ENCODE assay signal across 20 cellular contexts in the genomic region with DNA sequence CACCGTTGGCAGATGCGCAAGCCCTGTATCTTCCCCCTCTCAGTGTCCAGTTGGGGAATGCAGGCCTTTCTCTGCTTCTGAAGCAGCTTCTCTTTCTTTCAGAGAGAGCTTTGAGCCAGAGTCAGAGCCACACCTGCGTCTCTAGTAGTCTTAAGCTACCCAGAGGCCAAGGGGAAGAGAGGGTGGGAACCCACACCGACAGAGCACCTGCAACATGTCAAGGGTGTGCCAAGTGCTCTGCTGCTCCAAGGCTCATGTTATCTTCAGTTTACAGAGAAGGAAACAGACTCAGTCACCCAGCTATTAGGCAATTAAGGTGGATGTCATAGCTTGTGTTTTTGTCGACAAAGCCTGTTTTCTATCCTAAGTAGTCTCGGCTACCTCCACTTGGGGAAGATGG. TPM values are rescaled to one million over a fixed set of nuclear protein-coding genes. Genes with fewer than 3 reads are reported as not detected.
DNase-seq lines count a peak whose midpoint lies in the region; ATAC-seq and TF ChIP-seq lines count a peak whose summit lies in the region.
"Had no signal": no experiment of that assay in that cellular context is flagged by ENCODE, and none has a peak within 500 bp of the region (broad histone marks: within the 10 kb centered on the region; RNA-seq: fewer than 3 reads in every experiment).

No MANE protein-coding gene starts in this region.

- CTCF ChIA-PET in activated CD4-positive, alpha-beta T cell treated with anti-CD3 and anti-CD28 coated beads for 36 hours (lab: Charles Lee): interaction anchor here (0.6 to 2.0 kb wide), 8 partner anchors 15 to 219 kb away, joined by 3 to 7 read pairs (median 4); partner anchors contain the start of gene MAEA

- no peak for TF ChIP-seq CTCF in smooth muscle cell (IDR thresholded peaks at IDR 0.05; ENCODE audit: borderline replicate concordance, insufficient read depth, poor library complexity, severe bottlenecking)

- peak overlapping the region; percentile 23 for H3K27ac Mint-ChIP-seq in activated CD4-positive, alpha-beta T cell treated with anti-CD3 and anti-CD28 coated beads for 36 hours
- H3K27ac Mint-ChIP-seq in natural killer cell treated with Interleukin-12 subunit alpha and Interleukin-12 subunit beta and Interleukin-15 and Interleukin-18, amount 100 ng/mL, for 72 hours: peak overlapping the region in 1 of 2 donors; percentile 75
- H3K27ac Mint-ChIP-seq: activated B cell treated with CpG ODN at 0.5 μM for 24 hours; activated naive CD4-positive, alpha-beta T cell treated with anti-CD3 and anti-CD28 coated beads for 36 hours had no signal

- no peaks in the 10 kb centered on the region for H4K20me1 ChIP-seq in smooth muscle cell (ENCODE audit: low read depth)

- no peak for DNase-seq in activated CD4-positive, alpha-beta T cell treated with anti-CD3 and anti-CD28 coated beads for 36 hours
- DNase-seq in activated CD4-positive, alpha-beta T cell treated with anti-CD3 and anti-CD28 coated beads for 48 hours: no peak
- DNase-seq in Jurkat, Clone E6-1 (ENCODE audit: low read depth, low spot score): peak; percentile 78
- DNase-seq in natural killer cell treated with Interleukin-12 subunit alpha and Interleukin-12 subunit beta and Interleukin-15 and Interleukin-18, amount 100 ng/mL, for 72 hours (ENCODE audit: low spot score): no peak
- no peak for DNase-seq in smooth muscle cell (lab: John Stamatoyannopoulos, UW; ENCODE audit: unreplicated experiment)
- no peak for DNase-seq in foreskin melanocyte
- DNase-seq: activated B cell treated with CpG ODN at 0.5 μM for 24 hours; activated CD8-positive, alpha-beta memory T cell treated with anti-CD3 and anti-CD28 coated beads, Interleukin-2, amount 50 U/mL, for 4 hours; activated naive CD4-positive, alpha-beta T cell treated with anti-CD3 and anti-CD28 coated beads for 36 hours; KG1; left cardiac atrium; NCI-H1436 treated with DMSO at 0.1 percent for 48 hours; NCI-H345; PC-3; stimulated activated CD4-positive, alpha-beta T cell treated with anti-CD3 and anti-CD28 coated beads, Interleukin-12 subunit alpha, Interleukin-12 subunit beta, amount 100 ng/mL, for 4 hours; stimulated activated naive CD4-positive, alpha-beta T cell treated with Interleukin-2 at 50 U/mL for 16 hours; uterus had no signal

- peaks cover 15% of the 10 kb centered on the region for H3K27me3 ChIP-seq in smooth muscle cell (ENCODE audit: low read depth)
- H3K27me3 ChIP-seq: breast epithelium, uterus had no signal

- no peak overlapping the region for H3K4me3 Mint-ChIP-seq in activated CD4-positive, alpha-beta T cell treated with anti-CD3 and anti-CD28 coated beads for 36 hours
- H3K4me3 Mint-ChIP-seq in natural killer cell treated with Interleukin-12 subunit alpha and Interleukin-12 subunit beta and Interleukin-15 and Interleukin-18, amount 100 ng/mL, for 72 hours: peak overlapping the region; percentile 55
- H3K4me3 Mint-ChIP-seq: activated B cell treated with CpG ODN at 0.5 μM for 24 hours; activated naive CD4-positive, alpha-beta T cell treated with anti-CD3 and anti-CD28 coated beads for 36 hours had no signal

- H3K36me3 Mint-ChIP-seq in activated CD4-positive, alpha-beta T cell treated with anti-CD3 and anti-CD28 coated beads for 36 hours (ENCODE audit: low read depth): no peaks in the 10 kb centered on the region
- no peaks in the 10 kb centered on the region for H3K36me3 Mint-ChIP-seq in natural killer cell treated with Interleukin-12 subunit alpha and Interleukin-12 subunit beta and Interleukin-15 and Interleukin-18, amount 100 ng/mL, for 72 hours

- H3K27ac ChIP-seq in smooth muscle cell (ENCODE audit: low read depth): no peak overlapping the region
- H3K27ac ChIP-seq: breast epithelium, uterus had no signal

- H3K79me2 ChIP-seq in smooth muscle cell (ENCODE audit: low read depth): no peaks in the 10 kb centered on the region

- POLR2A ChIA-PET in activated CD4-positive, alpha-beta T cell treated with anti-CD3 and anti-CD28 coated beads for 36 hours (lab: Charles Lee): no interaction called here

- H3K9me3 Mint-ChIP-seq in activated CD4-positive, alpha-beta T cell treated with anti-CD3 and anti-CD28 coated beads for 36 hours (ENCODE audit: low read depth): no peaks in the 10 kb centered on the region
- no peaks in the 10 kb centered on the region for H3K9me3 Mint-ChIP-seq in natural killer cell treated with Interleukin-12 subunit alpha and Interleukin-12 subunit beta and Interleukin-15 and Interleukin-18, amount 100 ng/mL, for 72 hours
- H3K9me3 Mint-ChIP-seq: activated naive CD4-positive, alpha-beta T cell treated with anti-CD3 and anti-CD28 coated beads for 36 hours had no signal

- no peak overlapping the region for H2AFZ ChIP-seq in smooth muscle cell (ENCODE audit: low read depth)

- no peak overlapping the region for H3K4me2 ChIP-seq in smooth muscle cell

- intact Hi-C loops in activated CD4-positive, alpha-beta T cell treated with anti-CD3 and anti-CD28 coated beads for 36 hours (cut with DNase I, micrococcal nuclease): no loop called here

- H3K4me3 ChIP-seq in Jurkat, Clone E6-1 (ENCODE audit: low read length): no peak overlapping the region
- H3K4me3 ChIP-seq in smooth muscle cell: no peak overlapping the region
- H3K4me3 ChIP-seq: breast epithelium, uterus had no signal

- no peaks in the 10 kb centered on the region for H3K4me1 ChIP-seq in smooth muscle cell (ENCODE audit: low read depth)
- H3K4me1 ChIP-seq: breast epithelium, uterus had no signal

- H3K9ac ChIP-seq in smooth muscle cell (ENCODE audit: low read depth): no peak overlapping the region

- H3K27me3 Mint-ChIP-seq in activated CD4-positive, alpha-beta T cell treated with anti-CD3 and anti-CD28 coated beads for 36 hours: no peaks in the 10 kb centered on the region
- H3K27me3 Mint-ChIP-seq in natural killer cell treated with Interleukin-12 subunit alpha and Interleukin-12 subunit beta and Interleukin-15 and Interleukin-18, amount 100 ng/mL, for 72 hours: no peaks in the 10 kb centered on the region

- WGBS in smooth muscle cell (ENCODE audit: low lambda C conversion rate): 73% methylated on average over 6 of the region's 6 CpGs

- H3F3A ChIP-seq in smooth muscle cell (ENCODE audit: low read depth): no peaks in the 10 kb centered on the region

- peaks cover 18% of the 10 kb centered on the region for H3K4me1 Mint-ChIP-seq in activated CD4-positive, alpha-beta T cell treated with anti-CD3 and anti-CD28 coated beads for 36 hours
- H3K4me1 Mint-ChIP-seq in natural killer cell treated with Interleukin-12 subunit alpha and Interleukin-12 subunit beta and Interleukin-15 and Interleukin-18, amount 100 ng/mL, for 72 hours (ENCODE audit: low read depth in 2 of 2): peaks cover 17 to 18% of the 10 kb centered on the region in 2 donors

- H3K9me3 ChIP-seq in smooth muscle cell (replicated peaks; ENCODE audit: low read depth): no peaks in the 10 kb centered on the region
- H3K9me3 ChIP-seq: breast epithelium, uterus had no signal

- H3K36me3 ChIP-seq in smooth muscle cell (ENCODE audit: low read depth): no peaks in the 10 kb centered on the region
- H3K36me3 ChIP-seq: breast epithelium, uterus had no signal

- no peak for ATAC-seq in activated CD4-positive, alpha-beta T cell treated with anti-CD3 and anti-CD28 coated beads for 36 hours
- peak; percentile 77 for ATAC-seq in esophagus mucosa
- ATAC-seq in natural killer cell treated with Interleukin-12 subunit alpha and Interleukin-12 subunit beta and Interleukin-15 and Interleukin-18, amount 100 ng/mL, for 72 hours: no peak
- no peak for ATAC-seq in HG03521 (IDR thresholded peaks at IDR 0.05; ENCODE audit: unreplicated experiment)
- ATAC-seq: left cardiac atrium, PC-3 had no signal

RNA-seq across cellular contexts. Expression of gene RNF212, which starts 22.7 kb away (rescaled TPM):
- total RNA-seq in activated CD4-positive, alpha-beta T cell treated with anti-CD3 and anti-CD28 coated beads for 36 hours: 1 to 10 TPM; 2.4 to 5.6 TPM
- 54.1 TPM for polyA plus RNA-seq in Jurkat, Clone E6-1 (2012; ENCODE audit: insufficient read depth, insufficient read length)
- total RNA-seq in esophagus mucosa (1.4 TPM), smooth muscle cell (0.67 and 1.3 TPM in 2 replicates)
- total RNA-seq in natural killer cell treated with Interleukin-12 subunit alpha and Interleukin-12 subunit beta and Interleukin-15 and Interleukin-18, amount 100 ng/mL, for 72 hours: 1 to 10 TPM in 1 of 2 donors, under 1 TPM in 1; 0.89 to 1.5 TPM
- 1.8 and 4.6 TPM in 2 replicates for polyA plus RNA-seq in smooth muscle cell
- total RNA-seq: PC-3 had no signal

RNA-seq across cellular contexts. Expression of gene SPON2, which starts 36.4 kb away (rescaled TPM):
- 1 to 10 TPM; 7.5 to 8.5 TPM for total RNA-seq in activated CD4-positive, alpha-beta T cell treated with anti-CD3 and anti-CD28 coated beads for 36 hours
- polyA plus RNA-seq in Jurkat, Clone E6-1 (2012; ENCODE audit: insufficient read depth, insufficient read length): 27.3 TPM
- 9.4 TPM for total RNA-seq in esophagus mucosa
- 10 to 100 TPM in 1 of 2 donors, 1 to 10 TPM in 1; 1.5 to 13.6 TPM for total RNA-seq in natural killer cell treated with Interleukin-12 subunit alpha and Interleukin-12 subunit beta and Interleukin-15 and Interleukin-18, amount 100 ng/mL, for 72 hours
- total RNA-seq in smooth muscle cell: 152 and 171 TPM in 2 replicates
- 388 and 427 TPM in 2 replicates for polyA plus RNA-seq in smooth muscle cell

Comparison
In these comparisons a context has a peak if more than half of its experiments do, and no peak if none do; other contexts are left out.
1. RNA of gene SPON2, which starts 36.4 kb away (total RNA-seq): 152 to 171 TPM in smooth muscle cell; 1.5 to 13.6 TPM in natural killer cell treated with Interleukin-12 subunit alpha and Interleukin-12 subunit beta and Interleukin-15 and Interleukin-18, amount 100 ng/mL, for 72 hours, 9.4 TPM in esophagus mucosa (single experiment) and 7.5 to 8.5 TPM in activated CD4-positive, alpha-beta T cell treated with anti-CD3 and anti-CD28 coated beads for 36 hours; every median in the first group is over 10 times any median in the second.